In the genomic region with DNA sequence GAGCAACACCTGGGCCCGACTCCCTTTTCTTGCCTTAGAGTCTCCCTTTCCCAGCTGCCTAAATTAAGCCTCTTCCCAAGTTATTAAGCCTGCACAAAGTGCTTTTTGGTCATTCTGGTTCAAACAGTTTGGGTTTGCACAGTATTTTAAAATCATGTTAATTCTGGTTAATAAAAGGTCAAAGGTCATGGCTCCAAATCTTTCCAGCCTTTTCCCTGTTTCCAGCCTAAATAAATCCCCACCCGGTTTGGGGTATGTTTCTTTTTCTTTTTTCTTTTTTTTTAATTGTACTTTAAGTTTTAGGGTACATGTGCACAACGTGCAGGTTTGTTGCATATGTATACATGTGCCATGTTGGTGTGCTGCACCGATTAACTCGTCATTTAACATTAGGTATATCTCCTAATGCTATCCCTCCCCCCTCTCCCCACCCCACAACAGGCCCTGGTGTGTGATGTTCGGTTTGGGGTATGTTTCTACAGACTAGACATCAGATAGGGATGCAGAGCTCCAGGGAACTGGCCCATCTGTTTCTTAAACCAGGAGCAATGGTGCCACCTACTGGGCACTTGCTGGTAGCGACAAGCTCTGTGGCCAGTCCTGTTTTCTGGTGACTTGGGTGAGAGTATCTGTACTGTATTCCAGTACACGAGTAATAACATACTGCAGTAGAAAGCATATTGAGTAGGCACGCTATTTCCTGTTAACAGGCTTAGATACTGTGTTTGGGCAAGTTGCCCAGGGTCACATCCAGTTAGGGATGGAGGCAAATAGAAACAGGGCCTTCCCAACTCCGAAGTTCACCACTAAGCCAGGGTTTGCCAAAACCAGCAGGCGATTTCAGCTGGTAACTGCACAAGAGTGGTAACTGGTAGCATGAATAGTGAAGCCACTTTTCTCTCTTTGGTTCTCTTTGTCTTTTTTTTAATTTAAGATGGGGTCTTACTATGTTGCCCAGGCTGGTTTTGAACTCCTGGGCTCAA, we compare ENCODE assay signal across 1 cellular context.
TF ChIP-seq lines count a peak whose summit lies in the region.

No MANE protein-coding gene starts in this region.

TF ChIP-seq in GM12878, 131 proteins besides CTCF, POLR2A, EP300 and RAD21 (continued from another document and continues in another):
- TF ChIP-seq, protein P1, sequence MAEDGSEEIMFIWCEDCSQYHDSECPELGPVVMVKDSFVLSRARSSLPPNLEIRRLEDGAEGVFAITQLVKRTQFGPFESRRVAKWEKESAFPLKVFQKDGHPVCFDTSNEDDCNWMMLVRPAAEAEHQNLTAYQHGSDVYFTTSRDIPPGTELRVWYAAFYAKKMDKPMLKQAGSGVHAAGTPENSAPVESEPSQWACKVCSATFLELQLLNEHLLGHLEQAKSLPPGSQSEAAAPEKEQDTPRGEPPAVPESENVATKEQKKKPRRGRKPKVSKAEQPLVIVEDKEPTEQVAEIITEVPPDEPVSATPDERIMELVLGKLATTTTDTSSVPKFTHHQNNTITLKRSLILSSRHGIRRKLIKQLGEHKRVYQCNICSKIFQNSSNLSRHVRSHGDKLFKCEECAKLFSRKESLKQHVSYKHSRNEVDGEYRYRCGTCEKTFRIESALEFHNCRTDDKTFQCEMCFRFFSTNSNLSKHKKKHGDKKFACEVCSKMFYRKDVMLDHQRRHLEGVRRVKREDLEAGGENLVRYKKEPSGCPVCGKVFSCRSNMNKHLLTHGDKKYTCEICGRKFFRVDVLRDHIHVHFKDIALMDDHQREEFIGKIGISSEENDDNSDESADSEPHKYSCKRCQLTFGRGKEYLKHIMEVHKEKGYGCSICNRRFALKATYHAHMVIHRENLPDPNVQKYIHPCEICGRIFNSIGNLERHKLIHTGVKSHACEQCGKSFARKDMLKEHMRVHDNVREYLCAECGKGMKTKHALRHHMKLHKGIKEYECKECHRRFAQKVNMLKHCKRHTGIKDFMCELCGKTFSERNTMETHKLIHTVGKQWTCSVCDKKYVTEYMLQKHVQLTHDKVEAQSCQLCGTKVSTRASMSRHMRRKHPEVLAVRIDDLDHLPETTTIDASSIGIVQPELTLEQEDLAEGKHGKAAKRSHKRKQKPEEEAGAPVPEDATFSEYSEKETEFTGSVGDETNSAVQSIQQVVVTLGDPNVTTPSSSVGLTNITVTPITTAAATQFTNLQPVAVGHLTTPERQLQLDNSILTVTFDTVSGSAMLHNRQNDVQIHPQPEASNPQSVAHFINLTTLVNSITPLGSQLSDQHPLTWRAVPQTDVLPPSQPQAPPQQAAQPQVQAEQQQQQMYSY (CRISPR knock-in tag; IDR thresholded peaks at IDR 0.05) = no peak
- TF ChIP-seq JUND (IDR thresholded peaks at IDR 0.05; ENCODE audit: low read depth, low read length) = no peak
- no peak for TF ChIP-seq SRF (IDR thresholded peaks at IDR 0.05; ENCODE audit: low read depth in 2 of 2, low read length in 2 of 2)
- no peak for TF ChIP-seq ATF7 (IDR thresholded peaks at IDR 0.05; ENCODE audit: low read depth)
- TF ChIP-seq TCF7 (IDR thresholded peaks at IDR 0.05; ENCODE audit: borderline replicate concordance) = no peak
- TF ChIP-seq, protein P2, sequence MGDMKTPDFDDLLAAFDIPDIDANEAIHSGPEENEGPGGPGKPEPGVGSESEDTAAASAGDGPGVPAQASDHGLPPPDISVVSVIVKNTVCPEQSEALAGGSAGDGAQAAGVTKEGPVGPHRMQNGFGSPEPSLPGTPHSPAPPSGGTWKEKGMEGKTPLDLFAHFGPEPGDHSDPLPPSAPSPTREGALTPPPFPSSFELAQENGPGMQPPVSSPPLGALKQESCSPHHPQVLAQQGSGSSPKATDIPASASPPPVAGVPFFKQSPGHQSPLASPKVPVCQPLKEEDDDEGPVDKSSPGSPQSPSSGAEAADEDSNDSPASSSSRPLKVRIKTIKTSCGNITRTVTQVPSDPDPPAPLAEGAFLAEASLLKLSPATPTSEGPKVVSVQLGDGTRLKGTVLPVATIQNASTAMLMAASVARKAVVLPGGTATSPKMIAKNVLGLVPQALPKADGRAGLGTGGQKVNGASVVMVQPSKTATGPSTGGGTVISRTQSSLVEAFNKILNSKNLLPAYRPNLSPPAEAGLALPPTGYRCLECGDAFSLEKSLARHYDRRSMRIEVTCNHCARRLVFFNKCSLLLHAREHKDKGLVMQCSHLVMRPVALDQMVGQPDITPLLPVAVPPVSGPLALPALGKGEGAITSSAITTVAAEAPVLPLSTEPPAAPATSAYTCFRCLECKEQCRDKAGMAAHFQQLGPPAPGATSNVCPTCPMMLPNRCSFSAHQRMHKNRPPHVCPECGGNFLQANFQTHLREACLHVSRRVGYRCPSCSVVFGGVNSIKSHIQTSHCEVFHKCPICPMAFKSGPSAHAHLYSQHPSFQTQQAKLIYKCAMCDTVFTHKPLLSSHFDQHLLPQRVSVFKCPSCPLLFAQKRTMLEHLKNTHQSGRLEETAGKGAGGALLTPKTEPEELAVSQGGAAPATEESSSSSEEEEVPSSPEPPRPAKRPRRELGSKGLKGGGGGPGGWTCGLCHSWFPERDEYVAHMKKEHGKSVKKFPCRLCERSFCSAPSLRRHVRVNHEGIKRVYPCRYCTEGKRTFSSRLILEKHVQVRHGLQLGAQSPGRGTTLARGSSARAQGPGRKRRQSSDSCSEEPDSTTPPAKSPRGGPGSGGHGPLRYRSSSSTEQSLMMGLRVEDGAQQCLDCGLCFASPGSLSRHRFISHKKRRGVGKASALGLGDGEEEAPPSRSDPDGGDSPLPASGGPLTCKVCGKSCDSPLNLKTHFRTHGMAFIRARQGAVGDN (IDR thresholded peaks at IDR 0.05) = no peak
- TF ChIP-seq NRF1 (conservative IDR thresholded peaks at IDR 0.05; ENCODE audit: low read depth, low read length) = no peak
- peak; percentile 79; the same call in 1 of the 2 replicates for TF ChIP-seq SMC3 (IDR thresholded peaks at IDR 0.05; ENCODE audit: borderline replicate concordance, low read length)
- no peak for TF ChIP-seq EGR1 (IDR thresholded peaks at IDR 0.05; ENCODE audit: borderline replicate concordance in 1 of 2, low read depth in 2 of 2, low read length in 2 of 2)
- no peak for TF ChIP-seq BHLHE40 (IDR thresholded peaks at IDR 0.05; ENCODE audit: borderline replicate concordance in 1 of 2, low read depth in 2 of 2, low read length in 1 of 2)
- no peak for TF ChIP-seq FOS (IDR thresholded peaks at IDR 0.05; ENCODE audit: borderline replicate concordance, extremely low read depth, insufficient read length)
- no peak for TF ChIP-seq NR2C2 (IDR thresholded peaks at IDR 0.05; ENCODE audit: borderline replicate concordance, control insufficient read depth, insufficient read length, low read depth)
- TF ChIP-seq MEF2B (IDR thresholded peaks at IDR 0.05; ENCODE audit: partially characterized antibody, poor library complexity, severe bottlenecking) = no peak
- TF ChIP-seq, protein P3, sequence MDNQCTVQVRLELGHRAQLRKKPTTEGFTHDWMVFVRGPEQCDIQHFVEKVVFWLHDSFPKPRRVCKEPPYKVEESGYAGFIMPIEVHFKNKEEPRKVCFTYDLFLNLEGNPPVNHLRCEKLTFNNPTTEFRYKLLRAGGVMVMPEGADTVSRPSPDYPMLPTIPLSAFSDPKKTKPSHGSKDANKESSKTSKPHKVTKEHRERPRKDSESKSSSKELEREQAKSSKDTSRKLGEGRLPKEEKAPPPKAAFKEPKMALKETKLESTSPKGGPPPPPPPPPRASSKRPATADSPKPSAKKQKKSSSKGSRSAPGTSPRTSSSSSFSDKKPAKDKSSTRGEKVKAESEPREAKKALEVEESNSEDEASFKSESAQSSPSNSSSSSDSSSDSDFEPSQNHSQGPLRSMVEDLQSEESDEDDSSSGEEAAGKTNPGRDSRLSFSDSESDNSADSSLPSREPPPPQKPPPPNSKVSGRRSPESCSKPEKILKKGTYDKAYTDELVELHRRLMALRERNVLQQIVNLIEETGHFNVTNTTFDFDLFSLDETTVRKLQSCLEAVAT (IDR thresholded peaks at IDR 0.05) = 0 out of 2 replicates have a peak, but pooled peaks have one; percentile 18
- TF ChIP-seq, protein P4, sequence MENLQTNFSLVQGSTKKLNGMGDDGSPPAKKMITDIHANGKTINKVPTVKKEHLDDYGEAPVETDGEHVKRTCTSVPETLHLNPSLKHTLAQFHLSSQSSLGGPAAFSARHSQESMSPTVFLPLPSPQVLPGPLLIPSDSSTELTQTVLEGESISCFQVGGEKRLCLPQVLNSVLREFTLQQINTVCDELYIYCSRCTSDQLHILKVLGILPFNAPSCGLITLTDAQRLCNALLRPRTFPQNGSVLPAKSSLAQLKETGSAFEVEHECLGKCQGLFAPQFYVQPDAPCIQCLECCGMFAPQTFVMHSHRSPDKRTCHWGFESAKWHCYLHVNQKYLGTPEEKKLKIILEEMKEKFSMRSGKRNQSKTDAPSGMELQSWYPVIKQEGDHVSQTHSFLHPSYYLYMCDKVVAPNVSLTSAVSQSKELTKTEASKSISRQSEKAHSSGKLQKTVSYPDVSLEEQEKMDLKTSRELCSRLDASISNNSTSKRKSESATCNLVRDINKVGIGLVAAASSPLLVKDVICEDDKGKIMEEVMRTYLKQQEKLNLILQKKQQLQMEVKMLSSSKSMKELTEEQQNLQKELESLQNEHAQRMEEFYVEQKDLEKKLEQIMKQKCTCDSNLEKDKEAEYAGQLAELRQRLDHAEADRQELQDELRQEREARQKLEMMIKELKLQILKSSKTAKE (IDR thresholded peaks at IDR 0.05; ENCODE audit: low read depth, poor library complexity, severe bottlenecking) = no peak
- no peak for TF ChIP-seq TCF3 (IDR thresholded peaks at IDR 0.05; ENCODE audit: borderline replicate concordance, insufficient read depth, low read depth, low read length)
- TF ChIP-seq MYB (IDR thresholded peaks at IDR 0.05; ENCODE audit: borderline replicate concordance, low read depth, low read length) = no peak
- TF ChIP-seq NFXL1 (IDR thresholded peaks at IDR 0.05; ENCODE audit: borderline replicate concordance) = no peak
- no peak for TF ChIP-seq CHD2 (IDR thresholded peaks at IDR 0.05; ENCODE audit: borderline replicate concordance, low read depth, low read length)
- TF ChIP-seq TBL1XR1 (IDR thresholded peaks at IDR 0.05; ENCODE audit: low read depth, low read length) = no peak
- TF ChIP-seq RB1 (IDR thresholded peaks at IDR 0.05; ENCODE audit: borderline replicate concordance) = no peak; the same call in 1 of the 2 replicates
- TF ChIP-seq DPF2 (IDR thresholded peaks at IDR 0.05) = no peak
- TF ChIP-seq NFYA (IDR thresholded peaks at IDR 0.05; ENCODE audit: borderline replicate concordance, low read depth, low read length) = no peak
- peak; percentile 27 for TF ChIP-seq SP1 (IDR thresholded peaks at IDR 0.05; ENCODE audit: low read depth, low read length)
- TF ChIP-seq FOXM1 (IDR thresholded peaks at IDR 0.05; ENCODE audit: low read depth, low read length) = no peak
- no peak for TF ChIP-seq STAT1 (conservative IDR thresholded peaks at IDR 0.05)
- TF ChIP-seq, protein P5, sequence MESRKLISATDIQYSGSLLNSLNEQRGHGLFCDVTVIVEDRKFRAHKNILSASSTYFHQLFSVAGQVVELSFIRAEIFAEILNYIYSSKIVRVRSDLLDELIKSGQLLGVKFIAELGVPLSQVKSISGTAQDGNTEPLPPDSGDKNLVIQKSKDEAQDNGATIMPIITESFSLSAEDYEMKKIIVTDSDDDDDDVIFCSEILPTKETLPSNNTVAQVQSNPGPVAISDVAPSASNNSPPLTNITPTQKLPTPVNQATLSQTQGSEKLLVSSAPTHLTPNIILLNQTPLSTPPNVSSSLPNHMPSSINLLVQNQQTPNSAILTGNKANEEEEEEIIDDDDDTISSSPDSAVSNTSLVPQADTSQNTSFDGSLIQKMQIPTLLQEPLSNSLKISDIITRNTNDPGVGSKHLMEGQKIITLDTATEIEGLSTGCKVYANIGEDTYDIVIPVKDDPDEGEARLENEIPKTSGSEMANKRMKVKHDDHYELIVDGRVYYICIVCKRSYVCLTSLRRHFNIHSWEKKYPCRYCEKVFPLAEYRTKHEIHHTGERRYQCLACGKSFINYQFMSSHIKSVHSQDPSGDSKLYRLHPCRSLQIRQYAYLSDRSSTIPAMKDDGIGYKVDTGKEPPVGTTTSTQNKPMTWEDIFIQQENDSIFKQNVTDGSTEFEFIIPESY (IDR thresholded peaks at IDR 0.05) = no peak
- TF ChIP-seq, protein P6, sequence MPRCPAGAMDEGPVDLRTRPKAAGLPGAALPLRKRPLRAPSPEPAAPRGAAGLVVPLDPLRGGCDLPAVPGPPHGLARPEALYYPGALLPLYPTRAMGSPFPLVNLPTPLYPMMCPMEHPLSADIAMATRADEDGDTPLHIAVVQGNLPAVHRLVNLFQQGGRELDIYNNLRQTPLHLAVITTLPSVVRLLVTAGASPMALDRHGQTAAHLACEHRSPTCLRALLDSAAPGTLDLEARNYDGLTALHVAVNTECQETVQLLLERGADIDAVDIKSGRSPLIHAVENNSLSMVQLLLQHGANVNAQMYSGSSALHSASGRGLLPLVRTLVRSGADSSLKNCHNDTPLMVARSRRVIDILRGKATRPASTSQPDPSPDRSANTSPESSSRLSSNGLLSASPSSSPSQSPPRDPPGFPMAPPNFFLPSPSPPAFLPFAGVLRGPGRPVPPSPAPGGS (IDR thresholded peaks at IDR 0.05; ENCODE audit: borderline replicate concordance, insufficient read depth, low read depth, low read length, poor library complexity, severe bottlenecking) = no peak
- TF ChIP-seq ESRRA (IDR thresholded peaks at IDR 0.05; ENCODE audit: low read length) = no peak
- no peak for TF ChIP-seq BACH1 (IDR thresholded peaks at IDR 0.05; ENCODE audit: borderline replicate concordance)
- TF ChIP-seq NBN (IDR thresholded peaks at IDR 0.05) = 0 out of 2 replicates have a peak, but pooled peaks have one; percentile 37
- TF ChIP-seq SIX5 (IDR thresholded peaks at IDR 0.05; ENCODE audit: low read depth, low read length, severe bottlenecking) = no peak
- TF ChIP-seq BCL11A (IDR thresholded peaks at IDR 0.05; ENCODE audit: low read depth, low read length) = no peak
- TF ChIP-seq EED (IDR thresholded peaks at IDR 0.05; ENCODE audit: low read depth) = no peak
- TF ChIP-seq ZZZ3 (IDR thresholded peaks at IDR 0.05; ENCODE audit: control insufficient read depth, insufficient read length, low read depth) = no peak
- TF ChIP-seq, protein P7, sequence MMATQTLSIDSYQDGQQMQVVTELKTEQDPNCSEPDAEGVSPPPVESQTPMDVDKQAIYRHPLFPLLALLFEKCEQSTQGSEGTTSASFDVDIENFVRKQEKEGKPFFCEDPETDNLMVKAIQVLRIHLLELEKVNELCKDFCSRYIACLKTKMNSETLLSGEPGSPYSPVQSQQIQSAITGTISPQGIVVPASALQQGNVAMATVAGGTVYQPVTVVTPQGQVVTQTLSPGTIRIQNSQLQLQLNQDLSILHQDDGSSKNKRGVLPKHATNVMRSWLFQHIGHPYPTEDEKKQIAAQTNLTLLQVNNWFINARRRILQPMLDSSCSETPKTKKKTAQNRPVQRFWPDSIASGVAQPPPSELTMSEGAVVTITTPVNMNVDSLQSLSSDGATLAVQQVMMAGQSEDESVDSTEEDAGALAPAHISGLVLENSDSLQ (IDR thresholded peaks at IDR 0.05) = no peak
- no peak for TF ChIP-seq CEBPB (IDR thresholded peaks at IDR 0.05; ENCODE audit: borderline replicate concordance in 1 of 2, low read depth in 2 of 2, low read length in 2 of 2)
- no peak for TF ChIP-seq MXI1 (IDR thresholded peaks at IDR 0.05; ENCODE audit: low read depth, low read length)
- TF ChIP-seq CREB1 (IDR thresholded peaks at IDR 0.05; ENCODE audit: low read depth) = no peak
- no peak for TF ChIP-seq MTA2 (IDR thresholded peaks at IDR 0.05; ENCODE audit: low read depth)
- no peak for TF ChIP-seq ZNF24 (IDR thresholded peaks at IDR 0.05)
- peak; percentile 81 for TF ChIP-seq NR2C1 (IDR thresholded peaks at IDR 0.05)
